20 cellular contexts compared by ENCODE assay signal in the genomic region with DNA sequence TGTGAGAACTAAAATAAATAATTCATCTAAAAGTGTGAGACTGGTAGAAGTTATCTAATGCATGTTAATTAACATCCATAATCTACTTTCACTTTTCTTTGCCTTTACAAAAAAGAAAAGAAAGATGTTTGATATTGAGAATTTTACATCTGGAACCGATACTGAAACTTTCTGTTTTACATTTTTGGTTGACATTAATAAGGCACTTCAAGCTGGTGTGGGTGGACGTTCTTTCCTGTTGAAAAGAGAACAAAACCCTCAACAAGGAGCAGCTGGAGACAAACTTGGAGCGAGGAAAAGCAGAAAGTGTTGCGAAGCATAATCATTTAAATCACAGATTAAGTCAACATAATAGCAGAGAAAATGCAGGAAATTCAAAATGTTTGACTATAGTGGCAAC.
DNase-seq lines count a peak whose midpoint lies in the region; ATAC-seq and TF ChIP-seq lines count a peak whose summit lies in the region.
"Had no signal": no experiment of that assay in that cellular context is flagged by ENCODE, and none has a peak within 500 bp of the region (broad histone marks: within the 10 kb centered on the region; RNA-seq: fewer than 3 reads in every experiment).

No MANE protein-coding gene starts in this region.

- H3K27me3 ChIP-seq in OCI-LY1 (ENCODE audit: insufficient read depth, low read length) (no peaks in the 10 kb centered on the region), lower lobe of right lung (ENCODE audit: low read depth) (no peaks in the 10 kb centered on the region), SK-N-SH (ENCODE audit: insufficient read depth) (no peaks in the 10 kb centered on the region)
- H3K27me3 ChIP-seq: BE2C, right atrium auricular region had no signal

- TF ChIP-seq CTCF in OCI-LY1 (IDR thresholded peaks at IDR 0.05; ENCODE audit: low read length) (no peak), foreskin fibroblast (IDR thresholded peaks at IDR 0.05; ENCODE audit: low read depth, low read length) (no peak), lower lobe of right lung (IDR thresholded peaks at IDR 0.05) (no peak), SK-N-SH (IDR thresholded peaks at IDR 0.05) (no peak)

- no peak overlapping the region for H3K4me3 ChIP-seq in OCI-LY1 (ENCODE audit: low read depth, low read length, poor library complexity, severe bottlenecking)
- H3K4me3 ChIP-seq in foreskin fibroblast (ENCODE audit: low read depth in 1 of 2, low read length in 2 of 2), result peak overlapping the region in 1 of 2 donors; percentile 50
- no peak overlapping the region for H3K4me3 ChIP-seq in lower lobe of right lung
- no peak overlapping the region for H3K4me3 ChIP-seq in SK-N-SH (ENCODE audit: low read depth in 2 of 2, low read length in 1 of 2)
- H3K4me3 ChIP-seq: right atrium auricular region had no signal

- no peak for TF ChIP-seq EP300 in SK-N-SH (IDR thresholded peaks at IDR 0.05; ENCODE audit: borderline replicate concordance in 1 of 2, low read depth in 1 of 2, low read length in 1 of 2)

- H3K79me2 ChIP-seq in OCI-LY1 (ENCODE audit: insufficient read depth, low read length), result no peaks in the 10 kb centered on the region
- no peaks in the 10 kb centered on the region for H3K79me2 ChIP-seq in SK-N-SH (ENCODE audit: insufficient read depth)

- no peaks in the 10 kb centered on the region for H3K36me3 ChIP-seq in OCI-LY1 (ENCODE audit: insufficient read depth, low read length)
- H3K36me3 ChIP-seq in lower lobe of right lung, result no peaks in the 10 kb centered on the region
- no peaks in the 10 kb centered on the region for H3K36me3 ChIP-seq in SK-N-SH (replicated peaks in 1 of 2; ENCODE audit: control insufficient read depth in 1 of 2, insufficient read depth in 2 of 2, low read length in 1 of 2)
- H3K36me3 ChIP-seq: BE2C, right atrium auricular region had no signal

- ATAC-seq in GM18868 (IDR thresholded peaks at IDR 0.05; ENCODE audit: unreplicated experiment) (peak; percentile 96), HG02678 (IDR thresholded peaks at IDR 0.05; ENCODE audit: unreplicated experiment) (peak; percentile 65), lower lobe of right lung (no peak)
- ATAC-seq: naive thymus-derived CD4-positive, alpha-beta T cell had no signal

- H3F3A ChIP-seq in OCI-LY1 (ENCODE audit: insufficient read depth, low read length) (no peaks in the 10 kb centered on the region), SK-N-SH (replicated peaks; ENCODE audit: insufficient read depth) (no peaks in the 10 kb centered on the region)

- no peak overlapping the region for H3K27ac ChIP-seq in OCI-LY1 (ENCODE audit: low read depth, low read length, poor library complexity, severe bottlenecking)
- H3K27ac ChIP-seq in lower lobe of right lung, result no peak overlapping the region
- no peak overlapping the region for H3K27ac ChIP-seq in SK-N-SH (ENCODE audit: low read depth in 2 of 2, low read length in 1 of 2)
- H3K27ac ChIP-seq: right atrium auricular region had no signal

- CTCF ChIA-PET in SK-N-SH (lab: Yijun Ruan, JAX), result no interaction called here

- peak overlapping the region; percentile 48; the same call in 1 of the 2 replicates for H3K4me2 ChIP-seq in OCI-LY1 (ENCODE audit: low read length)
- no peak overlapping the region for H3K4me2 ChIP-seq in SK-N-SH

- peak; percentile 6 to 54 for DNase-seq in foreskin fibroblast
- DNase-seq in lower lobe of right lung, result no peak
- DNase-seq in NCI-H82 (lab: John Stamatoyannopoulos, UW), result no peak
- DNase-seq in activated naive CD8-positive, alpha-beta T cell treated with anti-CD3 and anti-CD28 coated beads for 36 hours, result no peak
- no peak for DNase-seq in SK-N-SH
- DNase-seq: activated CD4-positive, CD25-positive, alpha-beta regulatory T cell treated with anti-CD3 and anti-CD28 coated beads, Interleukin-2, amount 50 U/mL, for 72 hours; activated CD8-positive, alpha-beta memory T cell treated with anti-CD3 and anti-CD28 coated beads, Interleukin-2, amount 50 U/mL, for 48 hours; BE2C; erythroblast; KBM-7; naive thymus-derived CD4-positive, alpha-beta T cell; NCI-H1436 treated with DMSO at 0.1 percent for 48 hours; NCI-H524; stimulated activated CD4-positive, alpha-beta T cell treated with anti-CD3 and anti-CD28 coated beads, Interleukin-4, amount 100 ng/mL, for 24 hours; T-helper 1 cell had no signal

- H2AFZ ChIP-seq in OCI-LY1 (ENCODE audit: low read length) (peak overlapping the region; percentile 95), SK-N-SH (ENCODE audit: low read depth) (no peak overlapping the region)

- H3K4me3 Mint-ChIP-seq in activated naive CD8-positive, alpha-beta T cell treated with anti-CD3 and anti-CD28 coated beads for 36 hours, result no peak overlapping the region
- H3K4me3 Mint-ChIP-seq: activated naive CD8-positive, alpha-beta T cell had no signal

- peaks cover 6% of the 10 kb centered on the region for H3K4me1 ChIP-seq in OCI-LY1 (ENCODE audit: insufficient read depth, low read length, severe bottlenecking)
- H3K4me1 ChIP-seq in lower lobe of right lung, result no peaks in the 10 kb centered on the region
- H3K4me1 ChIP-seq in SK-N-SH (ENCODE audit: control insufficient read depth in 1 of 2, insufficient read depth in 2 of 2, low read depth in 1 of 2, low read length in 1 of 2), result no peaks in the 10 kb centered on the region; a peak in 1 of 4 replicates
- H3K4me1 ChIP-seq: BE2C, right atrium auricular region had no signal

- no peaks in the 10 kb centered on the region for H3K36me3 Mint-ChIP-seq in activated naive CD8-positive, alpha-beta T cell treated with anti-CD3 and anti-CD28 coated beads for 36 hours
- H3K36me3 Mint-ChIP-seq: activated naive CD8-positive, alpha-beta T cell; naive thymus-derived CD4-positive, alpha-beta T cell had no signal

- H3K9ac ChIP-seq in OCI-LY1 (ENCODE audit: low read length) (no peak overlapping the region), SK-N-SH (no peak overlapping the region)

- WGBS in SK-N-SH (ENCODE audit: low lambda C conversion rate), result 51% methylated on average over 4 of the region's 4 CpGs

- H3K9me3 Mint-ChIP-seq in activated naive CD8-positive, alpha-beta T cell treated with anti-CD3 and anti-CD28 coated beads for 36 hours, result no peaks in the 10 kb centered on the region

- H3K27me3 Mint-ChIP-seq in activated naive CD8-positive, alpha-beta T cell treated with anti-CD3 and anti-CD28 coated beads for 36 hours, result no peaks in the 10 kb centered on the region
- H3K27me3 Mint-ChIP-seq: activated naive CD8-positive, alpha-beta T cell; naive thymus-derived CD4-positive, alpha-beta T cell had no signal

- H3K9me3 ChIP-seq in OCI-LY1 (ENCODE audit: low read length) (no peaks in the 10 kb centered on the region), lower lobe of right lung (no peaks in the 10 kb centered on the region), SK-N-SH (no peaks in the 10 kb centered on the region)
- H3K9me3 ChIP-seq: BE2C, right atrium auricular region had no signal

- no peaks in the 10 kb centered on the region for H3K4me1 Mint-ChIP-seq in activated naive CD8-positive, alpha-beta T cell treated with anti-CD3 and anti-CD28 coated beads for 36 hours
- H3K4me1 Mint-ChIP-seq: naive thymus-derived CD4-positive, alpha-beta T cell had no signal

- POLR2A ChIA-PET in SK-N-SH (lab: Yijun Ruan, JAX), result no interaction called here

- no peak overlapping the region for H3K27ac Mint-ChIP-seq in activated naive CD8-positive, alpha-beta T cell treated with anti-CD3 and anti-CD28 coated beads for 36 hours
- H3K27ac Mint-ChIP-seq: activated naive CD8-positive, alpha-beta T cell; naive thymus-derived CD4-positive, alpha-beta T cell had no signal

- no peak for TF ChIP-seq RAD21 in SK-N-SH (IDR thresholded peaks at IDR 0.05; ENCODE audit: low read length)

- H4K20me1 ChIP-seq in OCI-LY1 (ENCODE audit: insufficient read depth, low read length) (no peaks in the 10 kb centered on the region), SK-N-SH (ENCODE audit: insufficient read depth) (no peaks in the 10 kb centered on the region)

- intact Hi-C loops in lower lobe of right lung (cut with DNase I), result no loop called here

- H3K9me2 ChIP-seq in OCI-LY1 (ENCODE audit: low read depth, low read length), result no peaks in the 10 kb centered on the region
- H3K9me2 ChIP-seq in SK-N-SH, result no peaks in the 10 kb centered on the region

TF ChIP-seq in SK-N-SH, 30 proteins besides CTCF, POLR2A, EP300 and RAD21 (continues in another document):
- no peak for TF ChIP-seq RCOR1 (IDR thresholded peaks at IDR 0.05; ENCODE audit: low read length)
- no peak for TF ChIP-seq FOXM1 (IDR thresholded peaks at IDR 0.05; ENCODE audit: low read depth)
- TF ChIP-seq NRF1 (IDR thresholded peaks at IDR 0.05; ENCODE audit: low read depth, low read length), result no peak
- no peak for TF ChIP-seq MXI1 (IDR thresholded peaks at IDR 0.05; ENCODE audit: low read depth, low read length)
- no peak for TF ChIP-seq TAF1 (IDR thresholded peaks at IDR 0.05; ENCODE audit: borderline replicate concordance, low read depth, low read length)
- TF ChIP-seq RFX5 (IDR thresholded peaks at IDR 0.05; ENCODE audit: low read length), result no peak
- no peak for TF ChIP-seq CHD2 (IDR thresholded peaks at IDR 0.05; ENCODE audit: low read length, partially characterized antibody)
- no peak for TF ChIP-seq ELF1 (IDR thresholded peaks at IDR 0.05)
- TF ChIP-seq FOSL2 (IDR thresholded peaks at IDR 0.05; ENCODE audit: borderline replicate concordance, low read depth), result no peak
- TF ChIP-seq YY1 (IDR thresholded peaks at IDR 0.05; ENCODE audit: low read depth), result no peak
- TF ChIP-seq, protein P1, sequence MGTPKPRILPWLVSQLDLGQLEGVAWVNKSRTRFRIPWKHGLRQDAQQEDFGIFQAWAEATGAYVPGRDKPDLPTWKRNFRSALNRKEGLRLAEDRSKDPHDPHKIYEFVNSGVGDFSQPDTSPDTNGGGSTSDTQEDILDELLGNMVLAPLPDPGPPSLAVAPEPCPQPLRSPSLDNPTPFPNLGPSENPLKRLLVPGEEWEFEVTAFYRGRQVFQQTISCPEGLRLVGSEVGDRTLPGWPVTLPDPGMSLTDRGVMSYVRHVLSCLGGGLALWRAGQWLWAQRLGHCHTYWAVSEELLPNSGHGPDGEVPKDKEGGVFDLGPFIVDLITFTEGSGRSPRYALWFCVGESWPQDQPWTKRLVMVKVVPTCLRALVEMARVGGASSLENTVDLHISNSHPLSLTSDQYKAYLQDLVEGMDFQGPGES (IDR thresholded peaks at IDR 0.05; ENCODE audit: low read depth, low read length), result no peak
- TF ChIP-seq GABPA (IDR thresholded peaks at IDR 0.05; ENCODE audit: low read depth), result no peak
- no peak for TF ChIP-seq POLR2AphosphoS5 (IDR thresholded peaks at IDR 0.05; ENCODE audit: low read depth, low read length)
- TF ChIP-seq, protein P2, sequence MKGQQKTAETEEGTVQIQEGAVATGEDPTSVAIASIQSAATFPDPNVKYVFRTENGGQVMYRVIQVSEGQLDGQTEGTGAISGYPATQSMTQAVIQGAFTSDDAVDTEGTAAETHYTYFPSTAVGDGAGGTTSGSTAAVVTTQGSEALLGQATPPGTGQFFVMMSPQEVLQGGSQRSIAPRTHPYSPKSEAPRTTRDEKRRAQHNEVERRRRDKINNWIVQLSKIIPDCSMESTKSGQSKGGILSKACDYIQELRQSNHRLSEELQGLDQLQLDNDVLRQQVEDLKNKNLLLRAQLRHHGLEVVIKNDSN (IDR thresholded peaks at IDR 0.05; ENCODE audit: borderline replicate concordance, low read depth), result no peak
- no peak for TF ChIP-seq GATA2 (CRISPR knock-in tag; IDR thresholded peaks at IDR 0.05)
- no peak for TF ChIP-seq SMC3 (IDR thresholded peaks at IDR 0.05; ENCODE audit: low read depth, low read length)

Comparison
In these comparisons a context has a peak if more than half of its experiments do, and no peak if none do; other contexts are left out.
1. ATAC-seq: peak in GM18868 (single experiment) and HG02678 (single experiment); none in lower lobe of right lung (0 of 2).
2. DNase-seq: peak in foreskin fibroblast (2 of 2); none in lower lobe of right lung (single experiment), NCI-H82 (single experiment), activated naive CD8-positive, alpha-beta T cell treated with anti-CD3 and anti-CD28 coated beads for 36 hours (single experiment) and SK-N-SH (single experiment).